In genomic region chr2:209907746-209908145, GRCh38 we compare ENCODE assay signal across 26 cellular contexts.
DNase-seq lines count a peak whose midpoint lies in the region; ATAC-seq lines count a peak whose summit lies in the region.
"Had no signal": no experiment of that assay in that cellular context is flagged by ENCODE, and none has a peak within 500 bp of the region (broad histone marks: within the 10 kb centered on the region; RNA-seq: fewer than 3 reads in every experiment).

No MANE protein-coding gene starts in this region.

- no peak overlapping the region for H3K4me3 Mint-ChIP-seq in stimulated activated effector memory CD8-positive, alpha-beta T cell treated with anti-CD3 and anti-CD28 coated beads, Interleukin-12 subunit alpha, Interleukin-12 subunit beta, amount 100 ng/mL, for 72 hours
- H3K4me3 Mint-ChIP-seq: CD14-positive monocyte; CD8-positive, alpha-beta memory T cell had no signal

- ATAC-seq in GM18907 (IDR thresholded peaks at IDR 0.05; ENCODE audit: unreplicated experiment) (peak; percentile 52), HG02798 (IDR thresholded peaks at IDR 0.05; ENCODE audit: poor library complexity, unreplicated experiment) (peak; percentile 43), HG03565 (IDR thresholded peaks at IDR 0.05; ENCODE audit: unreplicated experiment) (peak; percentile 44), GM18858 (IDR thresholded peaks at IDR 0.05; ENCODE audit: unreplicated experiment) (no peak)
- peak; percentile 13 for ATAC-seq in stimulated activated effector memory CD8-positive, alpha-beta T cell treated with anti-CD3 and anti-CD28 coated beads, Interleukin-12 subunit alpha, Interleukin-12 subunit beta, amount 100 ng/mL, for 72 hours
- ATAC-seq: K562, Panc1 had no signal

- H3K9me3 Mint-ChIP-seq in stimulated activated effector memory CD8-positive, alpha-beta T cell treated with anti-CD3 and anti-CD28 coated beads, Interleukin-12 subunit alpha, Interleukin-12 subunit beta, amount 100 ng/mL, for 72 hours, result no peaks in the 10 kb centered on the region
- H3K9me3 Mint-ChIP-seq: CD8-positive, alpha-beta memory T cell had no signal

- DNase-seq in stimulated activated effector memory CD8-positive, alpha-beta T cell treated with anti-CD3 and anti-CD28 coated beads, Interleukin-12 subunit alpha, Interleukin-12 subunit beta, amount 100 ng/mL, for 72 hours (ENCODE audit: low spot score in 2 of 2), result no peak
- DNase-seq in NCI-H1092 (lab: John Stamatoyannopoulos, UW), result no peak
- no peak for DNase-seq in NCI-H748 (lab: John Stamatoyannopoulos, UW; ENCODE audit: unreplicated experiment)
- no peak for DNase-seq in NCI-H2171 treated with DMSO at 0.1 percent for 48 hours (lab: John Stamatoyannopoulos, UW)
- DNase-seq: ACHN; BE2C; CD8-positive, alpha-beta memory T cell; DMS 273 treated with DMSO at 0.1 percent for 48 hours; DMS79 treated with DMSO at 0.1 percent for 48 hours; GF-D8; MV-4-11; NCI-H1105 treated with DMSO at 0.1 percent for 48 hours; NCI-H146; NCI-H1930; NCI-H2107; NCI-H446 treated with DMSO at 0.1 percent for 48 hours; NCI-H526; SHP77; T-helper 1 cell had no signal

- H3K36me3 Mint-ChIP-seq in stimulated activated effector memory CD8-positive, alpha-beta T cell treated with anti-CD3 and anti-CD28 coated beads, Interleukin-12 subunit alpha, Interleukin-12 subunit beta, amount 100 ng/mL, for 72 hours, result no peaks in the 10 kb centered on the region
- H3K36me3 Mint-ChIP-seq: CD14-positive monocyte; CD8-positive, alpha-beta memory T cell had no signal

- no peak overlapping the region for H3K27ac Mint-ChIP-seq in stimulated activated effector memory CD8-positive, alpha-beta T cell treated with anti-CD3 and anti-CD28 coated beads, Interleukin-12 subunit alpha, Interleukin-12 subunit beta, amount 100 ng/mL, for 72 hours
- H3K27ac Mint-ChIP-seq: CD14-positive monocyte; CD8-positive, alpha-beta memory T cell had no signal

- no peaks in the 10 kb centered on the region for H3K4me1 Mint-ChIP-seq in stimulated activated effector memory CD8-positive, alpha-beta T cell treated with anti-CD3 and anti-CD28 coated beads, Interleukin-12 subunit alpha, Interleukin-12 subunit beta, amount 100 ng/mL, for 72 hours
- H3K4me1 Mint-ChIP-seq: CD14-positive monocyte; CD8-positive, alpha-beta memory T cell had no signal
